Comparison of ENCODE assay signal across 15 cellular contexts in the genomic region with DNA sequence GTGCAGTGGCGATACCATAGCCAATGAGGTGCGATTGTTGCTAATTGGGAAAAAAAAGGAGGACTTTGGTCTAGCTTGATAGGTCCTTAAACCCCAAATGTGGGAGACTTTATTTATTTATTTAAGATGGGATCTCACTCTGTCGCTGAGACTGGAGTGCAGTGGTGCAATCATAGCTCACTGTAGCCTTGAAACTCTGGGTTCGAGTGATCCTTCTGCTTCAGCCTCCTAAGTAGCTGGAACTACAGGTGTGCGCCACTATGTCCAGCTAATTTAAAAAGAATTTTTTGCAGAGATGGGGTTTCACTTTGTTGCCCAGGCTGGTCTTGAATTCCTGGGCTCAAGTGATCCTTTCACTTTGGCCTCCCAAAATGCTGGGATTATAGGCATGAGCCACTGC.
"Had no signal": no experiment of that assay in that cellular context is flagged by ENCODE, and none has a peak within 500 bp of the region (broad histone marks: within the 10 kb centered on the region; RNA-seq: fewer than 3 reads in every experiment).

No MANE protein-coding gene starts in this region.

- H3K27ac ChIP-seq: SK-N-MC had no signal

- H3K4me3 ChIP-seq: SK-N-MC had no signal

- ATAC-seq: activated naive CD4-positive, alpha-beta T cell treated with anti-CD3 and anti-CD28 coated beads, Interleukin-2, amount 50 U/mL, for 72 hours; activated T-cell treated with anti-CD3 and anti-CD28 coated beads, Interleukin-2, amount 50 U/mL, for 4 hours; Right ventricle myocardium inferior; T-cell had no signal

- DNase-seq: activated CD4-positive, alpha-beta memory T cell treated with anti-CD3 and anti-CD28 coated beads for 36 hours; activated CD4-positive, alpha-beta T cell treated with anti-CD3 and anti-CD28 coated beads, Interleukin-2, amount 10 ng/mL, durations not matched to agents 7 days and 5 days; activated CD4-positive, CD25-positive, alpha-beta regulatory T cell; activated CD8-positive, alpha-beta memory T cell treated with anti-CD3 and anti-CD28 coated beads for 24 hours; activated effector memory CD4-positive, alpha-beta T cell treated with anti-CD3 and anti-CD28 coated beads, Interleukin-2, amount 50 U/mL, for 16 hours; activated naive CD4-positive, alpha-beta T cell treated with Interleukin-2 at 50 U/mL for 16 hours; activated T-cell treated with anti-CD3 and anti-CD28 coated beads, Interleukin-2, amount 50 U/mL, for 4 hours; amygdala; NCI-H1105 treated with DMSO at 0.1 percent for 48 hours; NCI-H2081; NCI-H524; T-cell had no signal
